Comparison of ENCODE assay signal across 19 cellular contexts in genomic region chr1:4674117-4674516, GRCh38. TPM values are rescaled to one million over a fixed set of nuclear protein-coding genes. Genes with fewer than 3 reads are reported as not detected.
"Had no signal": no experiment of that assay in that cellular context is flagged by ENCODE, and none has a peak within 500 bp of the region (broad histone marks: within the 10 kb centered on the region; RNA-seq: fewer than 3 reads in every experiment).

No MANE protein-coding gene starts in this region.

- H3K27ac ChIP-seq: neutrophil, parathyroid adenoma, sigmoid colon, suprapubic skin, tibial artery, upper lobe of left lung, uterus had no signal

- H2AFZ ChIP-seq: parathyroid adenoma had no signal

- H3K9ac ChIP-seq: parathyroid adenoma had no signal

- H3K4me1 ChIP-seq: parathyroid adenoma, sigmoid colon, suprapubic skin, tibial artery, upper lobe of left lung, uterus had no signal

- H3K36me3 ChIP-seq: neutrophil, sigmoid colon, suprapubic skin, tibial artery, upper lobe of left lung, uterus had no signal

- H3K9me3 ChIP-seq: neutrophil, uterus had no signal

- ATAC-seq: left lobe of liver; mucosa of descending colon; natural killer cell treated with Interleukin-12 subunit alpha and Interleukin-12 subunit beta and Interleukin-15 and Interleukin-18, amount 100 ng/mL, for 72 hours; right cardiac atrium; stimulated activated naive B cell treated with anti-CD40 and anti-IgM and Interleukin-4, amounts not matched to agents 10 μg/mL and 1 μg/mL and 100 μg/mL, for 72 hours had no signal

- H3K27me3 ChIP-seq: sigmoid colon, upper lobe of left lung, uterus had no signal

- DNase-seq: cortex of kidney; effector CD4-positive, alpha-beta T cell; immature natural killer cell; mesenchymal stem cell; mucosa of descending colon; naive B cell; right cardiac atrium; sigmoid colon; stimulated activated naive B cell treated with anti-CD40 and anti-IgM and Interleukin-4, amounts not matched to agents 10 μg/mL and 1 μg/mL and 100 μg/mL, for 72 hours; tibial artery; upper lobe of left lung; uterus had no signal

- H3K4me3 ChIP-seq: mucosa of descending colon, sigmoid colon, suprapubic skin, tibial artery, upper lobe of left lung, uterus had no signal

- FAIRE-seq: frontal cortex had no signal

RNA-seq across cellular contexts. Expression of gene AJAP1, which starts 19.7 kb away (rescaled TPM):
- total RNA-seq: lung microvascular endothelial cell; natural killer cell treated with Interleukin-12 subunit alpha and Interleukin-12 subunit beta and Interleukin-15 and Interleukin-18, amount 100 ng/mL, for 72 hours had no signal
- polyA plus RNA-seq: immature natural killer cell had no signal
